In genomic region chr18:44681611-44682010, GRCh38 we compare ENCODE assay signal across 11 cellular contexts. TPM values are rescaled to one million over a fixed set of nuclear protein-coding genes. Genes with fewer than 3 reads are reported as not detected.
DNase-seq lines count a peak whose midpoint lies in the region; FAIRE-seq and TF ChIP-seq lines count a peak whose summit lies in the region.
"Had no signal": no experiment of that assay in that cellular context is flagged by ENCODE, and none has a peak within 500 bp of the region (broad histone marks: within the 10 kb centered on the region; RNA-seq: fewer than 3 reads in every experiment).

No MANE protein-coding gene starts in this region.

- CTCF ChIA-PET in OCI-LY7 (lab: Charles Lee; ENCODE audit: unreplicated experiment) = no interaction called here

- H3K79me2 ChIP-seq in OCI-LY7 (ENCODE audit: insufficient read depth, low read depth, low read length) = no peaks in the 10 kb centered on the region

- BruUV-seq in OCI-LY7 (replicated peaks; lab: Mats Ljungman, UMichigan) = no TSS peak

- 8 to 27% (median 21%) methylated on average over 5 of the region's 5 CpGs for WGBS in stomach, 5 donors

- H3K4me3 ChIP-seq in GM12875 (ENCODE audit: low read depth, low read length) (peak overlapping the region; percentile 83), OCI-LY7 (ENCODE audit: low read depth, low read length, poor library complexity, severe bottlenecking) (peak overlapping the region; percentile 70), iPS-15b (ENCODE audit: low read depth, low read length) (peak overlapping the region; percentile 58), stomach (peak overlapping the region; percentile 82 to 89 (median 85))

- DNase-seq in OCI-LY7 (ENCODE audit: low spot score) (no peak), stomach (no peak), frontal cortex (ENCODE audit: low spot score in 2 of 2) (no peak), GM13977 (ENCODE audit: low spot score) (no peak), immature natural killer cell (no peak)
- DNase-seq: activated CD4-positive, alpha-beta T cell treated with anti-CD3 and anti-CD28 coated beads for 36 hours; naive B cell; NCI-H510A; stimulated activated CD8-positive, alpha-beta memory T cell treated with anti-CD3 and anti-CD28 coated beads, Interleukin-4, amount 100 ng/mL, for 48 hours had no signal

- peaks cover 21% of the 10 kb centered on the region for H3K27me3 ChIP-seq in iPS-15b (ENCODE audit: control insufficient read depth, insufficient read depth, low read length)
- H3K27me3 ChIP-seq in stomach = peaks cover 0 to 13% (median 0%) of the 10 kb centered on the region in 3 donors

- H3K36me3 ChIP-seq in OCI-LY7 (ENCODE audit: insufficient read depth, low read length) (no peaks in the 10 kb centered on the region), iPS-15b (ENCODE audit: control insufficient read depth, insufficient read depth, low read length) (no peaks in the 10 kb centered on the region), stomach (no peaks in the 10 kb centered on the region)

- H3K27ac ChIP-seq in OCI-LY7 (ENCODE audit: low read depth, low read length, poor library complexity, severe bottlenecking) (no peak overlapping the region), stomach (peak overlapping the region in 4 of 5 donors; percentile 98 to 99 (median 98))

- H3K4me1 ChIP-seq in OCI-LY7 (ENCODE audit: insufficient read depth, low read length, poor library complexity, severe bottlenecking) (peaks cover 34% of the 10 kb centered on the region), iPS-15b (ENCODE audit: control insufficient read depth, insufficient read depth, low read length) (peaks cover 13% of the 10 kb centered on the region), stomach (peaks cover 28 to 78% (median 47%) of the 10 kb centered on the region in 4 donors)

- H3K4me1 Mint-ChIP-seq in immature natural killer cell = peaks cover 12 to 17% of the 10 kb centered on the region in 2 donors

- H2AFZ ChIP-seq in OCI-LY7 (ENCODE audit: low read length) = no peak overlapping the region

- no peak overlapping the region for H3K4me3 Mint-ChIP-seq in immature natural killer cell
- H3K4me3 Mint-ChIP-seq: activated CD4-positive, alpha-beta T cell treated with anti-CD3 and anti-CD28 coated beads for 36 hours; naive B cell had no signal

- no peak overlapping the region for H3K27ac Mint-ChIP-seq in immature natural killer cell

- POLR2A ChIA-PET in OCI-LY7 (lab: Charles Lee) = no interaction called here

- peaks cover 0 to 9% (median 2%) of the 10 kb centered on the region in 3 donors for H3K27me3 Mint-ChIP-seq in immature natural killer cell (ENCODE audit: low read depth in 3 of 3)
- H3K27me3 Mint-ChIP-seq: naive B cell had no signal

- intact Hi-C loops in OCI-LY7 (cut with micrococcal nuclease; ENCODE audit: unreplicated experiment) (no loop called here), stomach (cut with DNase I; ENCODE audit: low total_unique reads) (no loop called here)

- in situ Hi-C loops in GM13977 (cut with MboI; ENCODE audit: low pct_unique_long_range_greater_than_20kb, low sequenced_read_pairs, unreplicated experiment) = no loop called here

- TF ChIP-seq POLR2A in stomach (IDR thresholded peaks at IDR 0.05) = no peak

- no peaks in the 10 kb centered on the region for H3K9me3 Mint-ChIP-seq in immature natural killer cell
- H3K9me3 Mint-ChIP-seq: naive B cell had no signal

- no peaks in the 10 kb centered on the region for H4K20me1 ChIP-seq in OCI-LY7 (ENCODE audit: insufficient read depth, low read length)

- H3K36me3 Mint-ChIP-seq in immature natural killer cell = no peaks in the 10 kb centered on the region
- H3K36me3 Mint-ChIP-seq: naive B cell had no signal

- H3K9me3 ChIP-seq in OCI-LY7 (ENCODE audit: low read length) (no peaks in the 10 kb centered on the region), iPS-15b (ENCODE audit: control insufficient read depth, insufficient read depth, low read length) (no peaks in the 10 kb centered on the region), stomach (no peaks in the 10 kb centered on the region)

- no peak for TF ChIP-seq EP300 in stomach (IDR thresholded peaks at IDR 0.05)

- peak overlapping the region; percentile 63 for H3K4me2 ChIP-seq in OCI-LY7 (ENCODE audit: low read length)

- no peak for FAIRE-seq in frontal cortex (lab: Jason Lieb, UNC)

- no peak for TF ChIP-seq CTCF in GM12875 (IDR thresholded peaks at IDR 0.05; ENCODE audit: borderline replicate concordance, insufficient read depth, low read depth, low read length)
- no peak for TF ChIP-seq CTCF in OCI-LY7 (conservative IDR thresholded peaks at IDR 0.05; ENCODE audit: low read length)
- no peak for TF ChIP-seq CTCF in stomach (IDR thresholded peaks at IDR 0.05)
- TF ChIP-seq CTCF in GM13977 (IDR thresholded peaks at IDR 0.05; ENCODE audit: extremely low read depth, insufficient read depth, missing control alignments) = no peak

- H3K9ac ChIP-seq in iPS-15b (ENCODE audit: low read depth, low read length) = no peak overlapping the region

- no peaks in the 10 kb centered on the region for H3K9me2 ChIP-seq in OCI-LY7 (ENCODE audit: insufficient read depth, low read length)

RNA-seq across cellular contexts. Expression of gene SETBP1, which starts 0.9 kb away (rescaled TPM):
- total RNA-seq in OCI-LY7 (2014; rRNA removed; shearing (Covaris generic)) = 2.4 and 2.6 TPM in 2 replicates
- total RNA-seq in OCI-LY7 (2022) = 8.1 and 9.1 TPM in 2 replicates
- total RNA-seq in stomach = 10 to 100 TPM; 15.1 to 66.5 (median 29.2) TPM
- 1 to 10 TPM; 1.4 to 2.3 (median 2.0) TPM for polyA plus RNA-seq in stomach
- 34.2 TPM for total RNA-seq in frontal cortex
- polyA plus RNA-seq in immature natural killer cell = 1 to 10 TPM in 2 of 3 donors, not detected in 1; 1.2 to 4.3 TPM
